Comparison of ENCODE assay signal across 8 cellular contexts in the genomic region with DNA sequence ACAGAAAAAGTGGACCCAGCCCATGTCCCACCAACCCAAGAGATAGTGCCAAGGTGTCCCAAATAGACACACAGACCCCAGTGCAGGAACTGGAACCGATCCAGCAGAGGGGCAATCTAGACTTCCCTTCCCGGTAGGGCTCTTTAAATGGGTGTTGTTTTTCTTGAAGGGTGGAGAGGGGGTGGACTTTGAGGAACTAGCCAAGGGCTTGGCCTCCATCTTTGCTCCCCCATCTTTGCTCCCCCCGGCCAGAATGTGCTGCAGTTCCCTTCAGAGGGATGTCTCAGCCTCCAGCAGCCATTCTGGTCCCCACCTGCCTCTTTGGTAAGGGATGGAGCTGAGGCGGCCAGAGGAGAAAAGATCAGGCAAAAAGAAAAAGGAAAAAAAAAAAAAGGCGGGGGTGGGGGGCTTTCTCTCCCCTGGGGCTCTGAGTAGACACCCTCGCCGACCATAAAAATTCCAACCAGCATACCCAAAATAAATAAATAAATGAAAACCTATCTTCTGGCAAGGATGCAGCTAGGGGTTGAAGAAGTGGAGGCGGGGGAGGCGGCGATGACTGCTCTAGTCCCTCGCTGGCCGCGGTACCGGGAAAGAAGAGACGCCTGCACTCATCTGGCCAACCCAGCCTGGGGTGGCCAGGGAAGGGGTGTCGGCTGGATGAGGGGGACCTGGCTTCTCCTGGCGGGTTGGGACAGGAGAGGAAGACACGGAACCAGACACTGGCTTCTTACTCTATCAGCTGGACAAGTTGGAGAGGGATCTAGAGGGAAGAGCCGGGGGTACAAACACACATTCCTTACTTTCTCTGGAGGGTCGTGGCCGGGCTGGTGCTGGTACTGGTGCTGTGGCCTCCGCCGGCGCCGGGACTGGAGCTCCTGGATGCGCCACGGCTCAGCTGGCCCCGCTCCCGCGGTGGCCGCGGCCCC. TPM values are rescaled to one million over a fixed set of nuclear protein-coding genes. Genes with fewer than 3 reads are reported as not detected.
DNase-seq lines count a peak whose midpoint lies in the region; TF ChIP-seq lines count a peak whose summit lies in the region.

No MANE protein-coding gene starts in this region.

- POLR2A ChIA-PET in SK-N-SH (lab: Yijun Ruan, JAX), result interaction anchor here (1.1 to 1.3 kb wide), 2 partner anchors 102 to 103 kb away, joined by 4 to 5 read pairs; a partner anchor contains a TSS

- no peaks in the 10 kb centered on the region for H3F3A ChIP-seq in SK-N-SH (replicated peaks; ENCODE audit: insufficient read depth)

- no peaks in the 10 kb centered on the region for H3K9me3 ChIP-seq in ES-I3 (ENCODE audit: control insufficient read depth, insufficient read depth, low read length)
- H3K9me3 ChIP-seq in SK-N-SH, result no peaks in the 10 kb centered on the region

- H3K27ac Mint-ChIP-seq in progenitor cell of endocrine pancreas, result peak overlapping the region; percentile 24

- H3K27me3 Mint-ChIP-seq in progenitor cell of endocrine pancreas, result peaks cover 27% of the 10 kb centered on the region

- 0 out of 2 replicates have a peak, but pooled peaks cover 6% of the 10 kb centered on the region for H4K20me1 ChIP-seq in SK-N-SH (ENCODE audit: insufficient read depth)

- H3K4me2 ChIP-seq in SK-N-SH, result peak overlapping the region; percentile 87

- 7% methylated on average over 20 of the region's 32 CpGs for WGBS in SK-N-SH (ENCODE audit: low lambda C conversion rate)

- TF ChIP-seq RAD21 in SK-N-SH (IDR thresholded peaks at IDR 0.05; ENCODE audit: low read length), result no peak

- H3K27me3 ChIP-seq in SK-N-SH (ENCODE audit: insufficient read depth), result peaks cover 37% of the 10 kb centered on the region

- H3K9ac ChIP-seq in ES-I3 (ENCODE audit: low read depth, low read length) (peak overlapping the region; percentile 44), SK-N-SH (peak overlapping the region; percentile 44; the same call in 1 of the 2 replicates)

- H3K36me3 Mint-ChIP-seq in progenitor cell of endocrine pancreas (ENCODE audit: insufficient read depth), result no peaks in the 10 kb centered on the region

- peak overlapping the region; percentile 83 for H3K4me3 Mint-ChIP-seq in progenitor cell of endocrine pancreas (ENCODE audit: low read depth)

- H3K27ac ChIP-seq in SK-N-SH (ENCODE audit: low read depth in 2 of 2, low read length in 1 of 2), result no peak overlapping the region

- TF ChIP-seq CTCF in SK-N-SH (IDR thresholded peaks at IDR 0.05) (no peak), fibroblast of villous mesenchyme (IDR thresholded peaks at IDR 0.05; ENCODE audit: insufficient read depth, low read depth, low read length) (no peak), progenitor cell of endocrine pancreas (IDR thresholded peaks at IDR 0.05; ENCODE audit: unreplicated experiment) (no peak)

- TF ChIP-seq POLR2A in erythroblast (IDR thresholded peaks at IDR 0.05; ENCODE audit: low read length), result no peak

- H3K79me2 ChIP-seq in SK-N-SH (ENCODE audit: insufficient read depth), result no peaks in the 10 kb centered on the region

- H3K9me2 ChIP-seq in SK-N-SH, result no peaks in the 10 kb centered on the region

- H3K4me3 ChIP-seq in SK-N-SH (ENCODE audit: low read depth in 2 of 2, low read length in 1 of 2) (peak overlapping the region; percentile 61 to 62), fibroblast of villous mesenchyme (ENCODE audit: low read depth, low read length) (peak overlapping the region; percentile 60)

- H3K9me3 Mint-ChIP-seq in progenitor cell of endocrine pancreas (ENCODE audit: low read depth), result no peaks in the 10 kb centered on the region

- peak overlapping the region; percentile 69; the same call in 1 of the 2 replicates for H2AFZ ChIP-seq in SK-N-SH (ENCODE audit: low read depth)

- CTCF ChIA-PET in SK-N-SH (lab: Yijun Ruan, JAX), result interaction anchor here (0.8 to 13.1 kb wide), 11 partner anchors 9 to 160 kb away, joined by 3 to 180 read pairs (median 13); a partner anchor contains a TSS

- no peak for TF ChIP-seq EP300 in SK-N-SH (IDR thresholded peaks at IDR 0.05; ENCODE audit: borderline replicate concordance in 1 of 2, low read depth in 1 of 2, low read length in 1 of 2)

- peak; percentile 47 for DNase-seq in SK-N-SH
- no peak for DNase-seq in fibroblast of villous mesenchyme (ENCODE audit: low read depth)
- DNase-seq in progenitor cell of endocrine pancreas (ENCODE audit: low spot score, unreplicated experiment), result no peak
- DNase-seq in kidney glomerular epithelial cell (lab: John Stamatoyannopoulos, UW), result no peak
- no peak for DNase-seq in 8988T
- no peak for DNase-seq in erythroblast (lab: John Stamatoyannopoulos, UW)
- no peak for DNase-seq in stimulated activated CD8-positive, alpha-beta memory T cell treated with anti-CD3 and anti-CD28 coated beads, Interleukin-4, amount 100 ng/mL, for 48 hours

- H3K36me3 ChIP-seq in ES-I3 (ENCODE audit: insufficient read depth, low read length), result no peaks in the 10 kb centered on the region
- H3K36me3 ChIP-seq in SK-N-SH (replicated peaks in 1 of 2; ENCODE audit: control insufficient read depth in 1 of 2, insufficient read depth in 2 of 2, low read length in 1 of 2), result no peaks in the 10 kb centered on the region

- H3K4me1 ChIP-seq in ES-I3 (ENCODE audit: insufficient read depth, low read length), result peaks cover 28% of the 10 kb centered on the region; the same call in 1 of the 2 replicates
- peaks cover 0 to 18% of the 10 kb centered on the region in 2 experiments; a peak in 1 of 4 replicates for H3K4me1 ChIP-seq in SK-N-SH (ENCODE audit: control insufficient read depth in 1 of 2, insufficient read depth in 2 of 2, low read depth in 1 of 2, low read length in 1 of 2)

- H3K4me1 Mint-ChIP-seq in progenitor cell of endocrine pancreas (ENCODE audit: low read depth), result peaks cover 30% of the 10 kb centered on the region

TF ChIP-seq in SK-N-SH, 30 proteins besides CTCF, POLR2A, EP300 and RAD21:
- TF ChIP-seq, protein P1, sequence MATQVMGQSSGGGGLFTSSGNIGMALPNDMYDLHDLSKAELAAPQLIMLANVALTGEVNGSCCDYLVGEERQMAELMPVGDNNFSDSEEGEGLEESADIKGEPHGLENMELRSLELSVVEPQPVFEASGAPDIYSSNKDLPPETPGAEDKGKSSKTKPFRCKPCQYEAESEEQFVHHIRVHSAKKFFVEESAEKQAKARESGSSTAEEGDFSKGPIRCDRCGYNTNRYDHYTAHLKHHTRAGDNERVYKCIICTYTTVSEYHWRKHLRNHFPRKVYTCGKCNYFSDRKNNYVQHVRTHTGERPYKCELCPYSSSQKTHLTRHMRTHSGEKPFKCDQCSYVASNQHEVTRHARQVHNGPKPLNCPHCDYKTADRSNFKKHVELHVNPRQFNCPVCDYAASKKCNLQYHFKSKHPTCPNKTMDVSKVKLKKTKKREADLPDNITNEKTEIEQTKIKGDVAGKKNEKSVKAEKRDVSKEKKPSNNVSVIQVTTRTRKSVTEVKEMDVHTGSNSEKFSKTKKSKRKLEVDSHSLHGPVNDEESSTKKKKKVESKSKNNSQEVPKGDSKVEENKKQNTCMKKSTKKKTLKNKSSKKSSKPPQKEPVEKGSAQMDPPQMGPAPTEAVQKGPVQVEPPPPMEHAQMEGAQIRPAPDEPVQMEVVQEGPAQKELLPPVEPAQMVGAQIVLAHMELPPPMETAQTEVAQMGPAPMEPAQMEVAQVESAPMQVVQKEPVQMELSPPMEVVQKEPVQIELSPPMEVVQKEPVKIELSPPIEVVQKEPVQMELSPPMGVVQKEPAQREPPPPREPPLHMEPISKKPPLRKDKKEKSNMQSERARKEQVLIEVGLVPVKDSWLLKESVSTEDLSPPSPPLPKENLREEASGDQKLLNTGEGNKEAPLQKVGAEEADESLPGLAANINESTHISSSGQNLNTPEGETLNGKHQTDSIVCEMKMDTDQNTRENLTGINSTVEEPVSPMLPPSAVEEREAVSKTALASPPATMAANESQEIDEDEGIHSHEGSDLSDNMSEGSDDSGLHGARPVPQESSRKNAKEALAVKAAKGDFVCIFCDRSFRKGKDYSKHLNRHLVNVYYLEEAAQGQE (IDR thresholded peaks at IDR 0.05; ENCODE audit: low read depth, low read length), result no peak
- TF ChIP-seq TCF12 (IDR thresholded peaks at IDR 0.05) (no peak), FOXM1 (IDR thresholded peaks at IDR 0.05; ENCODE audit: low read depth) (no peak), MEF2A (IDR thresholded peaks at IDR 0.05; ENCODE audit: borderline replicate concordance, low read depth) (no peak), CHD2 (IDR thresholded peaks at IDR 0.05; ENCODE audit: low read length, partially characterized antibody) (no peak), GATA2 (CRISPR knock-in tag; IDR thresholded peaks at IDR 0.05) (no peak), FOXJ3 (CRISPR knock-in tag; IDR thresholded peaks at IDR 0.05) (no peak)
- TF ChIP-seq, protein P2, sequence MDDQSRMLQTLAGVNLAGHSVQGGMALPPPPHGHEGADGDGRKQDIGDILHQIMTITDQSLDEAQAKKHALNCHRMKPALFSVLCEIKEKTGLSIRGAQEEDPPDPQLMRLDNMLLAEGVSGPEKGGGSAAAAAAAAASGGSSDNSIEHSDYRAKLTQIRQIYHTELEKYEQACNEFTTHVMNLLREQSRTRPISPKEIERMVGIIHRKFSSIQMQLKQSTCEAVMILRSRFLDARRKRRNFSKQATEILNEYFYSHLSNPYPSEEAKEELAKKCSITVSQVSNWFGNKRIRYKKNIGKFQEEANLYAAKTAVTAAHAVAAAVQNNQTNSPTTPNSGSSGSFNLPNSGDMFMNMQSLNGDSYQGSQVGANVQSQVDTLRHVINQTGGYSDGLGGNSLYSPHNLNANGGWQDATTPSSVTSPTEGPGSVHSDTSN (IDR thresholded peaks at IDR 0.05), result no peak
- TF ChIP-seq, protein P3, sequence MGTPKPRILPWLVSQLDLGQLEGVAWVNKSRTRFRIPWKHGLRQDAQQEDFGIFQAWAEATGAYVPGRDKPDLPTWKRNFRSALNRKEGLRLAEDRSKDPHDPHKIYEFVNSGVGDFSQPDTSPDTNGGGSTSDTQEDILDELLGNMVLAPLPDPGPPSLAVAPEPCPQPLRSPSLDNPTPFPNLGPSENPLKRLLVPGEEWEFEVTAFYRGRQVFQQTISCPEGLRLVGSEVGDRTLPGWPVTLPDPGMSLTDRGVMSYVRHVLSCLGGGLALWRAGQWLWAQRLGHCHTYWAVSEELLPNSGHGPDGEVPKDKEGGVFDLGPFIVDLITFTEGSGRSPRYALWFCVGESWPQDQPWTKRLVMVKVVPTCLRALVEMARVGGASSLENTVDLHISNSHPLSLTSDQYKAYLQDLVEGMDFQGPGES (IDR thresholded peaks at IDR 0.05; ENCODE audit: low read depth, low read length), result no peak
TF ChIP-seq in SK-N-SH: peak in this region for 0.

RNA-seq across cellular contexts. Expression of a gene that starts 38.5 kb away (rescaled TPM):
- polyA plus RNA-seq in SK-N-SH (2012; rRNA removed), result 21.3 and 24.7 TPM in 2 replicates
- polyA plus RNA-seq in SK-N-SH (2012; cell fraction: cytosol; rRNA removed), result 16.7 and 20.3 TPM in 2 replicates
- 34.3 and 35.2 TPM in 2 replicates for polyA plus RNA-seq in SK-N-SH (2012; cell fraction: nucleus; rRNA removed)
- 11.0 and 13.8 TPM in 2 replicates for total RNA-seq in fibroblast of villous mesenchyme
- total RNA-seq in progenitor cell of endocrine pancreas, result 15.1 and 18.1 TPM in 2 replicates
